Comparison of ENCODE assay signal across 8 cellular contexts in genomic region chr17:7580631-7581554, GRCh38. TPM values are rescaled to one million over a fixed set of nuclear protein-coding genes. Genes with fewer than 3 reads are reported as not detected.
A peak's percentile ranks its signal among the peaks of the same experiment; 100 is the strongest.
DNase-seq lines count a peak whose midpoint lies in the region; ATAC-seq and TF ChIP-seq lines count a peak whose summit lies in the region.

No MANE protein-coding gene starts in this region.

- ATAC-seq in activated T-helper 17 cell treated with anti-CD3 and anti-CD28 coated beads, Interleukin-2, amount 50 U/mL, for 72 hours (replicated peaks), result no peak
- ATAC-seq in left lung, result no peak
- ATAC-seq in thoracic aorta (ENCODE audit: insufficient number of reproducible peaks, low FRiP score, low read depth), result no peak
- ATAC-seq in HG02938 (IDR thresholded peaks at IDR 0.05; ENCODE audit: unreplicated experiment), result no peak

- DNase-seq in activated T-cell treated with anti-CD3 and anti-CD28 coated beads, Interleukin-2, amount 50 U/mL, for 24 hours, result no peak
- DNase-seq in activated T-cell treated with anti-CD3 and anti-CD28 coated beads for 4 hours (no peak), left lung (no peak), thoracic aorta (ENCODE audit: low spot score) (no peak), NAMALWA (ENCODE audit: low spot score) (no peak), anterior cingulate cortex (lab: John Stamatoyannopoulos, UW) (no peak)

- H3K4me3 Mint-ChIP-seq in activated T-cell treated with anti-CD3 and anti-CD28 coated beads, Interleukin-2, amount 50 U/mL, for 24 hours, result peak overlapping the region; percentile 90
- H3K4me3 Mint-ChIP-seq in activated T-helper 17 cell treated with anti-CD3 and anti-CD28 coated beads, Interleukin-2, amount 50 U/mL, for 72 hours, result peak overlapping the region; percentile 96

- H3K36me3 Mint-ChIP-seq in activated T-cell treated with anti-CD3 and anti-CD28 coated beads, Interleukin-2, amount 50 U/mL, for 24 hours (ENCODE audit: low read depth), result peaks cover 87% of the 10 kb centered on the region
- H3K36me3 Mint-ChIP-seq in activated T-helper 17 cell treated with anti-CD3 and anti-CD28 coated beads, Interleukin-2, amount 50 U/mL, for 72 hours (ENCODE audit: low read depth), result peaks cover 86% of the 10 kb centered on the region

- peaks cover 84% of the 10 kb centered on the region for H3K4me1 Mint-ChIP-seq in activated T-cell treated with anti-CD3 and anti-CD28 coated beads, Interleukin-2, amount 50 U/mL, for 24 hours (ENCODE audit: low read depth)
- H3K4me1 Mint-ChIP-seq in activated T-helper 17 cell treated with anti-CD3 and anti-CD28 coated beads, Interleukin-2, amount 50 U/mL, for 72 hours, result peaks cover 48% of the 10 kb centered on the region

- peak overlapping the region; percentile 100 for H3K27ac Mint-ChIP-seq in activated T-cell treated with anti-CD3 and anti-CD28 coated beads, Interleukin-2, amount 50 U/mL, for 24 hours
- H3K27ac Mint-ChIP-seq in activated T-helper 17 cell treated with anti-CD3 and anti-CD28 coated beads, Interleukin-2, amount 50 U/mL, for 72 hours, result peak overlapping the region; percentile 95

- TF ChIP-seq CTCF in left lung (IDR thresholded peaks at IDR 0.05) (no peak), thoracic aorta (IDR thresholded peaks at IDR 0.05) (no peak)

- H3K4me3 ChIP-seq in left lung (peak overlapping the region in 1 of 2 donors; percentile 100), thoracic aorta (peak overlapping the region; percentile 69)

- H3K36me3 ChIP-seq in left lung (peaks cover 0 to 50% of the 10 kb centered on the region in 2 donors), thoracic aorta (peaks cover 28% of the 10 kb centered on the region)

- peaks cover 25 to 92% of the 10 kb centered on the region in 2 donors for H3K4me1 ChIP-seq in left lung
- peaks cover 49 to 55% of the 10 kb centered on the region in 2 donors for H3K4me1 ChIP-seq in thoracic aorta (ENCODE audit: control insufficient read depth in 1 of 2, low read depth in 2 of 2)

- H3K9me3 ChIP-seq in left lung (no peaks in the 10 kb centered on the region), thoracic aorta (no peaks in the 10 kb centered on the region)

- H3K27me3 ChIP-seq in left lung (no peaks in the 10 kb centered on the region), thoracic aorta (replicated peaks; ENCODE audit: insufficient read depth) (no peaks in the 10 kb centered on the region)

- intact Hi-C loops in left lung (cut with DNase I), result no loop called here

- H3K27ac ChIP-seq in left lung (peak overlapping the region; percentile 84 to 98), thoracic aorta (peak overlapping the region; percentile 61 to 88)

- H3K9me3 Mint-ChIP-seq in activated T-cell treated with anti-CD3 and anti-CD28 coated beads, Interleukin-2, amount 50 U/mL, for 24 hours, result no peaks in the 10 kb centered on the region
- no peaks in the 10 kb centered on the region for H3K9me3 Mint-ChIP-seq in activated T-helper 17 cell treated with anti-CD3 and anti-CD28 coated beads, Interleukin-2, amount 50 U/mL, for 72 hours

- H3K27me3 Mint-ChIP-seq in activated T-cell treated with anti-CD3 and anti-CD28 coated beads, Interleukin-2, amount 50 U/mL, for 24 hours, result no peaks in the 10 kb centered on the region
- no peaks in the 10 kb centered on the region for H3K27me3 Mint-ChIP-seq in activated T-helper 17 cell treated with anti-CD3 and anti-CD28 coated beads, Interleukin-2, amount 50 U/mL, for 72 hours

RNA-seq across cellular contexts. Expression of gene CD68, which starts 1.5 kb away (rescaled TPM):
- 10 to 100 TPM; 17.5 to 51.8 TPM for total RNA-seq in activated T-helper 17 cell treated with anti-CD3 and anti-CD28 coated beads, Interleukin-2, amount 50 U/mL, for 72 hours
- total RNA-seq in left lung (100 to 1,000 TPM; 305 to 427 TPM), thoracic aorta (100 to 1,000 TPM in 1 of 2 donors, 10 to 100 TPM in 1; 70.8 to 133 TPM)

RNA-seq across cellular contexts. Expression of gene MPDU1, which starts 2.8 kb away (rescaled TPM):
- 10 to 100 TPM; 58.3 to 96.4 TPM for total RNA-seq in activated T-helper 17 cell treated with anti-CD3 and anti-CD28 coated beads, Interleukin-2, amount 50 U/mL, for 72 hours
- 10 to 100 TPM; 81.4 to 87.5 TPM for total RNA-seq in left lung
- total RNA-seq in thoracic aorta, result 10 to 100 TPM; 31.1 to 38.9 TPM

RNA-seq across cellular contexts. Expression of gene SOX15, which starts 9.0 kb away (rescaled TPM):
- total RNA-seq in activated T-helper 17 cell treated with anti-CD3 and anti-CD28 coated beads, Interleukin-2, amount 50 U/mL, for 72 hours, result under 1 TPM in 1 of 2 donors, not detected in 1; 0.90 TPM
- total RNA-seq in left lung (under 1 TPM in 1 of 2 donors, not detected in 1; 0.31 TPM), thoracic aorta (1 to 10 TPM in 1 of 2 donors, under 1 TPM in 1; 0.81 to 2.8 TPM)

RNA-seq across cellular contexts. Expression of gene SENP3, which starts 19.2 kb away (rescaled TPM):
- 10 to 100 TPM; 28.9 to 59.3 TPM for total RNA-seq in activated T-helper 17 cell treated with anti-CD3 and anti-CD28 coated beads, Interleukin-2, amount 50 U/mL, for 72 hours
- total RNA-seq in left lung, result 10 to 100 TPM; 43.5 to 48.6 TPM
- 10 to 100 TPM; 47.0 to 80.7 TPM for total RNA-seq in thoracic aorta

RNA-seq across cellular contexts. Expression of gene TNFSF13, which starts 22.3 kb away (rescaled TPM):
- 1 to 10 TPM; 1.5 to 1.9 TPM for total RNA-seq in activated T-helper 17 cell treated with anti-CD3 and anti-CD28 coated beads, Interleukin-2, amount 50 U/mL, for 72 hours
- total RNA-seq in left lung (10 to 100 TPM; 79.2 to 87.4 TPM), thoracic aorta (10 to 100 TPM; 40.5 to 49.2 TPM)
